ENCODE assay signal across 11 cellular contexts in genomic region chrX:72430405-72430968, GRCh38.
"Had no signal": no experiment of that assay in that cellular context is flagged by ENCODE, and none has a peak within 500 bp of the region (broad histone marks: within the 10 kb centered on the region; RNA-seq: fewer than 3 reads in every experiment).

No MANE protein-coding gene starts in this region.

- DNase-seq: activated CD4-positive, alpha-beta memory T cell treated with anti-CD3 and anti-CD28 coated beads for 36 hours; activated naive CD4-positive, alpha-beta T cell; central memory CD4-positive, alpha-beta T cell; cortex of kidney; effector memory CD4-positive, alpha-beta T cell; immature natural killer cell; left colon; right cardiac atrium had no signal

- H3K4me1 ChIP-seq: parathyroid adenoma had no signal

- H3K27ac ChIP-seq: parathyroid adenoma, VCaP had no signal

- H3K4me3 ChIP-seq: smooth muscle cell had no signal
